In genomic region chr3:38031022-38031994, GRCh38 we compare ENCODE assay signal across 8 cellular contexts. TPM values are rescaled to one million over a fixed set of nuclear protein-coding genes. Genes with fewer than 3 reads are reported as not detected.
DNase-seq lines count a peak whose midpoint lies in the region; ATAC-seq and TF ChIP-seq lines count a peak whose summit lies in the region.

No MANE protein-coding gene starts in this region.

- no peaks in the 10 kb centered on the region for H3K27me3 ChIP-seq in ovary

- H3K4me1 ChIP-seq in HEK293 (ENCODE audit: control insufficient read depth, insufficient read depth, low read length) (no peaks in the 10 kb centered on the region), ovary (ENCODE audit: insufficient read depth) (peaks cover 8% of the 10 kb centered on the region)

- H3K27ac ChIP-seq in HEK293 (ENCODE audit: extremely low read depth, low read depth, low read length) (no peak overlapping the region), ovary (peak overlapping the region in 1 of 2 donors; percentile 94)

- no peak for TF ChIP-seq EP300 in ovary (IDR thresholded peaks at IDR 0.05)

- no peak overlapping the region for H3K4me3 ChIP-seq in HEK293 (ENCODE audit: low read depth, low read length)
- no peak overlapping the region for H3K4me3 ChIP-seq in ovary

- TF ChIP-seq CTCF in HEK293 (tag by site-specific recombination; IDR thresholded peaks at IDR 0.05) = no peak
- no peak for TF ChIP-seq CTCF in endothelial cell (IDR thresholded peaks at IDR 0.05; ENCODE audit: unreplicated experiment)
- TF ChIP-seq CTCF in ovary (IDR thresholded peaks at IDR 0.05) = no peak

- intact Hi-C loops in activated CD4-positive, alpha-beta T cell treated with anti-CD3 and anti-CD28 coated beads for 36 hours (cut with DNase I, micrococcal nuclease) = loop anchor here in 1 of 2 experiments (10.0 kb wide), 1 partner anchor 133 kb away; the partner anchor contains the start of gene OXSR1
- intact Hi-C loops in ovary (cut with DNase I) = no loop called here

- H3K36me3 ChIP-seq in HEK293 (ENCODE audit: control insufficient read depth in 2 of 2, insufficient read depth in 1 of 2, low read length in 2 of 2) (no peaks in the 10 kb centered on the region), ovary (no peaks in the 10 kb centered on the region)

- H3K4me3 Mint-ChIP-seq in activated CD4-positive, alpha-beta T cell treated with anti-CD3 and anti-CD28 coated beads for 36 hours = no peak overlapping the region
- peak overlapping the region; percentile 40 for H3K4me3 Mint-ChIP-seq in endothelial cell (ENCODE audit: unreplicated experiment)

- CTCF ChIA-PET in HEK293 (lab: Yijun Ruan, JAX) = no interaction called here
- CTCF ChIA-PET in activated CD4-positive, alpha-beta T cell treated with anti-CD3 and anti-CD28 coated beads for 36 hours (lab: Charles Lee) = interaction anchor here (0.6 to 0.8 kb wide), 3 partner anchors 72 to 466 kb away, joined by 3 read pairs; no protein-coding TSS in a partner anchor

- no peak overlapping the region for H3K27ac Mint-ChIP-seq in activated CD4-positive, alpha-beta T cell treated with anti-CD3 and anti-CD28 coated beads for 36 hours
- H3K27ac Mint-ChIP-seq in endothelial cell (ENCODE audit: unreplicated experiment) = peak overlapping the region; percentile 64

- POLR2A ChIA-PET in HEK293 (lab: Yijun Ruan, JAX) = no interaction called here
- POLR2A ChIA-PET in activated CD4-positive, alpha-beta T cell treated with anti-CD3 and anti-CD28 coated beads for 36 hours (lab: Charles Lee) = no interaction called here

- H3K9me3 Mint-ChIP-seq in activated CD4-positive, alpha-beta T cell treated with anti-CD3 and anti-CD28 coated beads for 36 hours (ENCODE audit: low read depth) = no peaks in the 10 kb centered on the region
- no peaks in the 10 kb centered on the region for H3K9me3 Mint-ChIP-seq in endothelial cell (ENCODE audit: unreplicated experiment)

- ATAC-seq in activated CD4-positive, alpha-beta T cell treated with anti-CD3 and anti-CD28 coated beads for 36 hours = peak; percentile 81
- no peak for ATAC-seq in GM19463 (IDR thresholded peaks at IDR 0.05; ENCODE audit: unreplicated experiment)
- ATAC-seq in HG03520 (IDR thresholded peaks at IDR 0.05; ENCODE audit: unreplicated experiment) = no peak

- WGBS in ovary, 3 donors = 47 to 51% (median 48%) methylated on average over 9 of the region's 9 CpGs

- H3K9me3 ChIP-seq in HEK293 (ENCODE audit: control insufficient read depth, insufficient read depth, low read depth, low read length) (no peaks in the 10 kb centered on the region), ovary (no peaks in the 10 kb centered on the region)

- H3K4me1 Mint-ChIP-seq in activated CD4-positive, alpha-beta T cell treated with anti-CD3 and anti-CD28 coated beads for 36 hours = peaks cover 13% of the 10 kb centered on the region
- H3K4me1 Mint-ChIP-seq in endothelial cell (ENCODE audit: unreplicated experiment) = no peaks in the 10 kb centered on the region

- no peaks in the 10 kb centered on the region for H3K36me3 Mint-ChIP-seq in activated CD4-positive, alpha-beta T cell treated with anti-CD3 and anti-CD28 coated beads for 36 hours (ENCODE audit: low read depth)
- H3K36me3 Mint-ChIP-seq in endothelial cell (ENCODE audit: low read depth, unreplicated experiment) = no peaks in the 10 kb centered on the region

- H3K27me3 Mint-ChIP-seq in activated CD4-positive, alpha-beta T cell treated with anti-CD3 and anti-CD28 coated beads for 36 hours = peaks cover 10% of the 10 kb centered on the region
- peaks cover 29% of the 10 kb centered on the region for H3K27me3 Mint-ChIP-seq in endothelial cell (ENCODE audit: unreplicated experiment)

- no peak for TF ChIP-seq POLR2A in ovary (IDR thresholded peaks at IDR 0.05)

- peak; percentile 57 for DNase-seq in activated CD4-positive, alpha-beta T cell treated with anti-CD3 and anti-CD28 coated beads for 36 hours
- DNase-seq in endothelial cell (ENCODE audit: low spot score) = no peak
- peak in 3 of 5 donors; percentile 37 to 54 (median 38) for DNase-seq in ovary
- DNase-seq in NK-92 treated with Interleukin-12 subunit alpha and Interleukin-12 subunit beta, amount 100 ng/mL, for 24 hours (lab: John Stamatoyannopoulos, UW) = no peak
- no peak for DNase-seq in NCI-H1436 treated with DMSO at 0.1 percent for 48 hours (lab: John Stamatoyannopoulos, UW)

TF ChIP-seq in HEK293, 187 proteins besides CTCF, POLR2A, EP300 and RAD21:
- TF ChIP-seq, protein P1, sequence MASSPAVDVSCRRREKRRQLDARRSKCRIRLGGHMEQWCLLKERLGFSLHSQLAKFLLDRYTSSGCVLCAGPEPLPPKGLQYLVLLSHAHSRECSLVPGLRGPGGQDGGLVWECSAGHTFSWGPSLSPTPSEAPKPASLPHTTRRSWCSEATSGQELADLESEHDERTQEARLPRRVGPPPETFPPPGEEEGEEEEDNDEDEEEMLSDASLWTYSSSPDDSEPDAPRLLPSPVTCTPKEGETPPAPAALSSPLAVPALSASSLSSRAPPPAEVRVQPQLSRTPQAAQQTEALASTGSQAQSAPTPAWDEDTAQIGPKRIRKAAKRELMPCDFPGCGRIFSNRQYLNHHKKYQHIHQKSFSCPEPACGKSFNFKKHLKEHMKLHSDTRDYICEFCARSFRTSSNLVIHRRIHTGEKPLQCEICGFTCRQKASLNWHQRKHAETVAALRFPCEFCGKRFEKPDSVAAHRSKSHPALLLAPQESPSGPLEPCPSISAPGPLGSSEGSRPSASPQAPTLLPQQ (tag by site-specific recombination; IDR thresholded peaks at IDR 0.05) = 0 out of 2 replicates have a peak, but pooled peaks have one; percentile 79
- TF ChIP-seq, protein P2, sequence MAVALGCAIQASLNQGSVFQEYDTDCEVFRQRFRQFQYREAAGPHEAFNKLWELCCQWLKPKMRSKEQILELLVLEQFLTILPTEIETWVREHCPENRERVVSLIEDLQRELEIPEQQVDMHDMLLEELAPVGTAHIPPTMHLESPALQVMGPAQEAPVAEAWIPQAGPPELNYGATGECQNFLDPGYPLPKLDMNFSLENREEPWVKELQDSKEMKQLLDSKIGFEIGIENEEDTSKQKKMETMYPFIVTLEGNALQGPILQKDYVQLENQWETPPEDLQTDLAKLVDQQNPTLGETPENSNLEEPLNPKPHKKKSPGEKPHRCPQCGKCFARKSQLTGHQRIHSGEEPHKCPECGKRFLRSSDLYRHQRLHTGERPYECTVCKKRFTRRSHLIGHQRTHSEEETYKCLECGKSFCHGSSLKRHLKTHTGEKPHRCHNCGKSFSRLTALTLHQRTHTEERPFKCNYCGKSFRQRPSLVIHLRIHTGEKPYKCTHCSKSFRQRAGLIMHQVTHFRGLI (tag by site-specific recombination; IDR thresholded peaks at IDR 0.05) = no peak
- TF ChIP-seq GLIS1 (tag by site-specific recombination; IDR thresholded peaks at IDR 0.05) = peak; percentile 28; the same call in 1 of the 2 replicates
TF ChIP-seq in HEK293: peak in this region for 2.

RNA-seq across cellular contexts. Expression of gene PLCD1, which starts 1.9 kb away (rescaled TPM):
- 10 to 100 TPM; 10.9 to 13.5 TPM for total RNA-seq in activated CD4-positive, alpha-beta T cell treated with anti-CD3 and anti-CD28 coated beads for 36 hours
- total RNA-seq in endothelial cell (ENCODE audit: unreplicated experiment) (22.4 TPM), ovary (10 to 100 TPM; 12.3 to 62.3 (median 27.0) TPM)
- 10 to 100 TPM; 21.2 to 30.0 TPM for polyA plus RNA-seq in ovary

RNA-seq across cellular contexts. Expression of gene DLEC1, which starts 7.7 kb away (rescaled TPM):
- under 1 TPM; 0.19 to 0.46 TPM for total RNA-seq in activated CD4-positive, alpha-beta T cell treated with anti-CD3 and anti-CD28 coated beads for 36 hours
- 0.62 TPM for total RNA-seq in endothelial cell (ENCODE audit: unreplicated experiment)
- total RNA-seq in ovary = 10 to 100 TPM in 1 of 7 donors, 1 to 10 TPM in 5, under 1 TPM in 1; 0.99 to 23.8 (median 3.7) TPM
- polyA plus RNA-seq in ovary = 1 to 10 TPM in 1 of 2 donors, under 1 TPM in 1; 0.93 to 1.5 TPM

RNA-seq across cellular contexts. Expression of gene VILL, which starts 40.7 kb away (rescaled TPM):
- total RNA-seq in activated CD4-positive, alpha-beta T cell treated with anti-CD3 and anti-CD28 coated beads for 36 hours = 10 to 100 TPM in 1 of 2 experiments, 1 to 10 TPM in 1; 9.2 to 12.1 TPM
- total RNA-seq in endothelial cell (ENCODE audit: unreplicated experiment) (13.7 TPM), ovary (10 to 100 TPM in 2 of 7 donors, 1 to 10 TPM in 5; 5.2 to 13.2 (median 8.8) TPM)
- 10 to 100 TPM in 1 of 2 donors, 1 to 10 TPM in 1; 4.8 to 12.3 TPM for polyA plus RNA-seq in ovary

Comparison
In these comparisons a context has a peak if more than half of its experiments do, and no peak if none do; other contexts are left out.
1. DNase-seq: peak in activated CD4-positive, alpha-beta T cell treated with anti-CD3 and anti-CD28 coated beads for 36 hours (single experiment) and ovary (3 of 5); none in endothelial cell (single experiment), NK-92 treated with Interleukin-12 subunit alpha and Interleukin-12 subunit beta, amount 100 ng/mL, for 24 hours (single experiment) and NCI-H1436 treated with DMSO at 0.1 percent for 48 hours (single experiment).